ENCODE assay signal across 2 cellular contexts in genomic region chr15:64912379-64912778, GRCh38.
TF ChIP-seq lines count a peak whose summit lies in the region.

No MANE protein-coding gene starts in this region.

TF ChIP-seq in GM12878, 131 proteins besides CTCF, POLR2A, EP300 and RAD21:
- TF ChIP-seq ZBTB40 (IDR thresholded peaks at IDR 0.05; ENCODE audit: borderline replicate concordance): no peak
- no peak for TF ChIP-seq NFYA (IDR thresholded peaks at IDR 0.05; ENCODE audit: borderline replicate concordance, low read depth, low read length)
- TF ChIP-seq IKZF1 (conservative IDR thresholded peaks at IDR 0.05): no peak
- TF ChIP-seq DPF2 (IDR thresholded peaks at IDR 0.05): no peak
- no peak for TF ChIP-seq RELB (IDR thresholded peaks at IDR 0.05; ENCODE audit: low read depth)
- TF ChIP-seq PRDM15 (CRISPR knock-in tag; IDR thresholded peaks at IDR 0.05): no peak
- TF ChIP-seq BMI1 (IDR thresholded peaks at IDR 0.05; ENCODE audit: borderline replicate concordance): no peak
- TF ChIP-seq MXI1 (IDR thresholded peaks at IDR 0.05; ENCODE audit: low read depth, low read length): no peak
- TF ChIP-seq ATF2 (IDR thresholded peaks at IDR 0.05; ENCODE audit: low read length): no peak

TF ChIP-seq in HepG2, 621 proteins besides CTCF, POLR2A, EP300 and RAD21:
- TF ChIP-seq ZFP90 (CRISPR knock-in tag; IDR thresholded peaks at IDR 0.05; ENCODE audit: borderline replicate concordance) (peak; percentile 69; the same call in 1 of the 2 replicates), PHF20 (CRISPR knock-in tag; IDR thresholded peaks at IDR 0.05) (0 out of 2 replicates have a peak, but pooled peaks have one; percentile 20), ZNF761 (CRISPR knock-in tag; conservative IDR thresholded peaks at IDR 0.05) (no peak)
TF ChIP-seq in HepG2: peak in this region for 2.
